In the genomic region with DNA sequence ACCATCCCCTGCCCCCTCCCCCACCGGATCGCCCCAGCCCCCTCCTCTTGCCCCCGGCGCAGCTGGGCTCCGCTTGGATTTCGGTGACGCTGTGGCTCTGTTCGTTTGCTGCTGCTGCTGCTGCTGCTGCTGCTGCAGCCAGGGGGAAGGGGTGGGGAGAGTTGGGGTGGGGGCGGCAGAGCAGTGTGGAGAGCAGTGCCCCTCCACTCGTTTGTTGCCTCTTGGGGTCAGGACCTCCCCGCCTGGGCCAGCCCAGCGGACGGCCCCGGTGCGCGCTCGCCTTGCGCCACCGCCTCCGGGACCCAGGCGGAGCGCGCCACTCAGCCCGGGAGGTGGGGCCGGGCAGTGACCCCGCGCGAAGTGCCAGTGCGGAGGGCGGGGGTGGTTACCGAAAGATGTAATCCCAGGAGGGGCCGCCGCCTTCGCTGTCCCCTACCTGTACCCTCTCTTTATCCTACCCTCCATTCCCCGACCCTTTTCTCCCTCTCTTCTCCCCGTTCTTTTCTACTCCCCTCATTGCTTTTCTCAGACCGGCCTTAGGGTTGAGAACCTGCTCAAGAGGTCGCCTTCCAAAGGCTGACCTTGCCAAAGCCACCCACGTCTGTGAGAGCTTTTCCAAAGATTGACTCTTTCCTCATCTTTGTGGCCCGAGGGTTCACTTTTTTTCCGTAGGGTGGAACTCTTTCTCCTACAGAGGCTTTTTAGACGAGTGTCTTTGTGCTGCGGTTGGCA, we compare ENCODE assay signal across 7 cellular contexts.
DNase-seq lines count a peak whose midpoint lies in the region; ATAC-seq and TF ChIP-seq lines count a peak whose summit lies in the region.

No MANE protein-coding gene starts in this region.

- H3K27ac ChIP-seq in temporal lobe (ENCODE audit: low read depth, low read length), result peak overlapping the region; percentile 94

- H3K36me3 Mint-ChIP-seq in activated naive CD8-positive, alpha-beta T cell treated with anti-CD3 and anti-CD28 coated beads, Interleukin-2, amount 10 ng/mL, durations not matched to agents 7 days and 5 days, result peaks cover 1% of the 10 kb centered on the region

- H3K27ac Mint-ChIP-seq in activated naive CD8-positive, alpha-beta T cell treated with anti-CD3 and anti-CD28 coated beads, Interleukin-2, amount 10 ng/mL, durations not matched to agents 7 days and 5 days, result no peak overlapping the region

- H3K27me3 Mint-ChIP-seq in activated naive CD8-positive, alpha-beta T cell treated with anti-CD3 and anti-CD28 coated beads, Interleukin-2, amount 10 ng/mL, durations not matched to agents 7 days and 5 days, result peaks cover 56% of the 10 kb centered on the region

- peaks cover 2% of the 10 kb centered on the region for H3K4me1 Mint-ChIP-seq in activated naive CD8-positive, alpha-beta T cell treated with anti-CD3 and anti-CD28 coated beads, Interleukin-2, amount 10 ng/mL, durations not matched to agents 7 days and 5 days

- POLR2A ChIA-PET in activated naive CD8-positive, alpha-beta T cell treated with anti-CD3 and anti-CD28 coated beads, Interleukin-2, amount 10 ng/mL, durations not matched to agents 7 days and 5 days (lab: Charles Lee), result no interaction called here

- ATAC-seq in HG02852 (IDR thresholded peaks at IDR 0.05; ENCODE audit: unreplicated experiment), result peak; percentile 50
- no peak for ATAC-seq in activated naive CD8-positive, alpha-beta T cell treated with anti-CD3 and anti-CD28 coated beads, Interleukin-2, amount 10 ng/mL, durations not matched to agents 7 days and 5 days (ENCODE audit: low read depth)

- peak overlapping the region; percentile 19 for H3K4me3 ChIP-seq in GM12864 (ENCODE audit: low read depth, low read length)

- peak overlapping the region; percentile 66 for H3K4me3 Mint-ChIP-seq in activated naive CD8-positive, alpha-beta T cell treated with anti-CD3 and anti-CD28 coated beads, Interleukin-2, amount 10 ng/mL, durations not matched to agents 7 days and 5 days

- no peak for TF ChIP-seq CTCF in GM12864 (IDR thresholded peaks at IDR 0.05; ENCODE audit: low read depth, low read length, missing control alignments)

- no peak for DNase-seq in GM12864 (ENCODE audit: low read depth)
- DNase-seq in activated naive CD8-positive, alpha-beta T cell treated with anti-CD3 and anti-CD28 coated beads, Interleukin-2, amount 10 ng/mL, durations not matched to agents 7 days and 5 days, result no peak
- peak; percentile 87 for DNase-seq in islet precursor cell
- no peak for DNase-seq in OCI-M1 (lab: John Stamatoyannopoulos, UW)
- no peak for DNase-seq in SW480 (ENCODE audit: low spot score)

- no peaks in the 10 kb centered on the region for H3K9me3 Mint-ChIP-seq in activated naive CD8-positive, alpha-beta T cell treated with anti-CD3 and anti-CD28 coated beads, Interleukin-2, amount 10 ng/mL, durations not matched to agents 7 days and 5 days
